ENCODE assay signal across 8 cellular contexts in genomic region chr4:140135529-140136021, GRCh38. TPM values are rescaled to one million over a fixed set of nuclear protein-coding genes. Genes with fewer than 3 reads are reported as not detected.
A peak's percentile ranks its signal among the peaks of the same experiment; 100 is the strongest.
DNase-seq lines count a peak whose midpoint lies in the region; ATAC-seq and TF ChIP-seq lines count a peak whose summit lies in the region.

No MANE protein-coding gene starts in this region.

- peak; percentile 18 for DNase-seq in Daoy (ENCODE audit: low read depth)
- DNase-seq in NCI-H2227 (lab: John Stamatoyannopoulos, UW; ENCODE audit: unreplicated experiment), result peak; percentile 85
- DNase-seq in dorsolateral prefrontal cortex, result peak; percentile 34 to 76 (median 62)
- peak; percentile 41 for DNase-seq in omental fat pad (ENCODE audit: low spot score)
- no peak for DNase-seq in Kasumi-1 (lab: John Stamatoyannopoulos, UW)
- no peak for DNase-seq in NCI-H526 treated with DMSO at 0.1 percent for 48 hours (lab: John Stamatoyannopoulos, UW)
- no peak for DNase-seq in stimulated activated CD4-positive, alpha-beta T cell treated with anti-CD3 and anti-CD28 coated beads, Interleukin-4, amount 100 ng/mL, for 1 hour
- no peak for DNase-seq in esophagus muscularis mucosa (ENCODE audit: extremely low spot score)

- intact Hi-C loops in dorsolateral prefrontal cortex (cut with DNase I), result no loop called here
- intact Hi-C loops in esophagus muscularis mucosa (cut with DNase I), result no loop called here

- TF ChIP-seq POLR2A in esophagus muscularis mucosa (IDR thresholded peaks at IDR 0.05; ENCODE audit: low read depth), result no peak

- H3K27ac ChIP-seq in dorsolateral prefrontal cortex (no peak overlapping the region), esophagus muscularis mucosa (replicated peaks in 1 of 4) (no peak overlapping the region)

- no peaks in the 10 kb centered on the region for H3K36me3 ChIP-seq in esophagus muscularis mucosa

- WGBS in esophagus muscularis mucosa, result 43% methylated on average over 7 of the region's 7 CpGs

- TF ChIP-seq CTCF in dorsolateral prefrontal cortex (IDR thresholded peaks at IDR 0.05 in 54 of 56, conservative IDR thresholded peaks at IDR 0.05 in 2 of 56; ENCODE audit: low read depth in 1 of 56, partially characterized antibody in 56 of 56), result no peak
- TF ChIP-seq CTCF in omental fat pad (IDR thresholded peaks at IDR 0.05), result no peak
- TF ChIP-seq CTCF in esophagus muscularis mucosa (IDR thresholded peaks at IDR 0.05), result no peak

- no peaks in the 10 kb centered on the region for H3K9me3 ChIP-seq in esophagus muscularis mucosa

- no peak for ATAC-seq in omental fat pad (ENCODE audit: low FRiP score)

- TF ChIP-seq EP300 in esophagus muscularis mucosa (IDR thresholded peaks at IDR 0.05), result no peak

- H3K4me1 ChIP-seq in esophagus muscularis mucosa, result peaks cover 7 to 22% (median 16%) of the 10 kb centered on the region in 4 donors

- H3K27me3 ChIP-seq in dorsolateral prefrontal cortex, result no peaks in the 10 kb centered on the region
- no peaks in the 10 kb centered on the region for H3K27me3 ChIP-seq in esophagus muscularis mucosa

- H3K4me3 ChIP-seq in dorsolateral prefrontal cortex, result peak overlapping the region in 7 of 59 donors; percentile 2 to 19 (median 4)
- no peak overlapping the region for H3K4me3 ChIP-seq in esophagus muscularis mucosa

RNA-seq across cellular contexts. Expression of gene MAML3, which starts 18.4 kb away (rescaled TPM):
- 2.1 and 2.7 TPM in 2 replicates for total RNA-seq in Daoy (2014; rRNA removed; shearing (Covaris generic))
- total RNA-seq in dorsolateral prefrontal cortex, result 1 to 10 TPM; 2.5 to 9.3 (median 4.8) TPM
- total RNA-seq in omental fat pad, result 10 to 100 TPM in 3 of 4 donors, 1 to 10 TPM in 1; 4.8 to 12.8 (median 11.7) TPM
- total RNA-seq in esophagus muscularis mucosa, result 1 to 10 TPM; 5.0 to 8.7 (median 7.1) TPM

Comparison
In these comparisons a context has a peak if more than half of its experiments do, and no peak if none do; other contexts are left out.
1. DNase-seq: peak in Daoy (single experiment), NCI-H2227 (single experiment), dorsolateral prefrontal cortex (10 of 10) and omental fat pad (single experiment); none in Kasumi-1 (0 of 2), NCI-H526 treated with DMSO at 0.1 percent for 48 hours (single experiment), stimulated activated CD4-positive, alpha-beta T cell treated with anti-CD3 and anti-CD28 coated beads, Interleukin-4, amount 100 ng/mL, for 1 hour (single experiment) and esophagus muscularis mucosa (single experiment).